Comparison of ENCODE assay signal across 22 cellular contexts in genomic region chr6:149137594-149137993, GRCh38.
DNase-seq lines count a peak whose midpoint lies in the region; ATAC-seq and TF ChIP-seq lines count a peak whose summit lies in the region.
"Had no signal": no experiment of that assay in that cellular context is flagged by ENCODE, and none has a peak within 500 bp of the region (broad histone marks: within the 10 kb centered on the region; RNA-seq: fewer than 3 reads in every experiment).

No MANE protein-coding gene starts in this region.

- POLR2A ChIA-PET in activated CD4-positive, alpha-beta memory T cell treated with anti-CD3 and anti-CD28 coated beads for 36 hours (lab: Charles Lee) = interaction anchor here (3.2 kb wide), 1 partner anchor 42 kb away, joined by 34 read pairs; no protein-coding TSS in a partner anchor

- H3K27ac ChIP-seq in left ventricle myocardium inferior (replicated peaks) = no peak overlapping the region
- H3K27ac ChIP-seq: breast epithelium, HL-60, prostate gland, RWPE1, thyroid gland, WERI-Rb-1 had no signal

- H3K27me3 ChIP-seq in left ventricle myocardium inferior (ENCODE audit: low read depth) = peaks cover 8% of the 10 kb centered on the region
- H3K27me3 ChIP-seq: BE2C, breast epithelium, thyroid gland had no signal

- peaks cover 2% of the 10 kb centered on the region for H3K9me3 Mint-ChIP-seq in activated CD4-positive, alpha-beta memory T cell treated with anti-CD3 and anti-CD28 coated beads for 36 hours
- H3K9me3 Mint-ChIP-seq: IgD-negative memory B cell had no signal

- H3K4me3 ChIP-seq in left ventricle myocardium inferior = no peak overlapping the region
- H3K4me3 ChIP-seq: breast epithelium, HAP-1, prostate gland, thyroid gland had no signal

- intact Hi-C loops in left ventricle myocardium superior (cut with micrococcal nuclease) = no loop called here
- intact Hi-C loops in left ventricle myocardium inferior (cut with micrococcal nuclease) = no loop called here
- intact Hi-C loops in activated CD4-positive, alpha-beta memory T cell treated with anti-CD3 and anti-CD28 coated beads for 36 hours (cut with micrococcal nuclease) = no loop called here
- intact Hi-C loops in sciatic nerve (cut with DNase I) = no loop called here

- H3K27me3 Mint-ChIP-seq in activated CD4-positive, alpha-beta memory T cell treated with anti-CD3 and anti-CD28 coated beads for 36 hours = no peaks in the 10 kb centered on the region

- H3K4me1 ChIP-seq in left ventricle myocardium inferior = peaks cover 4% of the 10 kb centered on the region
- H3K4me1 ChIP-seq: breast epithelium, HAP-1 had no signal

- peak overlapping the region; percentile 96 for H3K27ac Mint-ChIP-seq in activated CD4-positive, alpha-beta memory T cell treated with anti-CD3 and anti-CD28 coated beads for 36 hours
- H3K27ac Mint-ChIP-seq: IgD-negative memory B cell had no signal

- H3K4me1 Mint-ChIP-seq in activated CD4-positive, alpha-beta memory T cell treated with anti-CD3 and anti-CD28 coated beads for 36 hours (ENCODE audit: low read depth) = peaks cover 48% of the 10 kb centered on the region

- DNase-seq in left ventricle myocardium superior (no peak), left ventricle myocardium inferior (no peak), fibroblast of gingiva (ENCODE audit: low read depth) (peak; percentile 65), sciatic nerve (ENCODE audit: low spot score) (no peak), SK-N-DZ (ENCODE audit: low spot score) (no peak)
- no peak for DNase-seq in activated CD4-positive, alpha-beta memory T cell treated with anti-CD3 and anti-CD28 coated beads for 36 hours
- no peak for DNase-seq in stimulated activated CD8-positive, alpha-beta memory T cell treated with anti-CD3 and anti-CD28 coated beads, Interleukin-4, amount 100 ng/mL, for 48 hours
- DNase-seq: BE2C, GF-D8, MV-4-11, NCI-H2029, NCI-H524, SW 1271, thyroid gland, WERI-Rb-1 had no signal

- H3K4me3 Mint-ChIP-seq in activated CD4-positive, alpha-beta memory T cell treated with anti-CD3 and anti-CD28 coated beads for 36 hours = no peak overlapping the region
- H3K4me3 Mint-ChIP-seq: IgD-negative memory B cell had no signal

- peak; percentile 67 for ATAC-seq in left ventricle myocardium superior
- ATAC-seq in sciatic nerve = peak; percentile 56
- ATAC-seq in HG02938 (IDR thresholded peaks at IDR 0.05; ENCODE audit: unreplicated experiment) = no peak

- H3K9me3 ChIP-seq in left ventricle myocardium inferior (replicated peaks) = peaks cover 1% of the 10 kb centered on the region
- H3K9me3 ChIP-seq: BE2C, breast epithelium, HAP-1, prostate gland, thyroid gland had no signal

- no peaks in the 10 kb centered on the region for H3K36me3 ChIP-seq in left ventricle myocardium inferior
- H3K36me3 ChIP-seq: BE2C, breast epithelium, HAP-1, prostate gland, thyroid gland, WERI-Rb-1 had no signal

- peaks cover 12% of the 10 kb centered on the region for H3K36me3 Mint-ChIP-seq in activated CD4-positive, alpha-beta memory T cell treated with anti-CD3 and anti-CD28 coated beads for 36 hours
- H3K36me3 Mint-ChIP-seq: IgD-negative memory B cell had no signal

- CTCF ChIA-PET in activated CD4-positive, alpha-beta memory T cell treated with anti-CD3 and anti-CD28 coated beads for 36 hours (lab: Charles Lee) = interaction anchor here (3.1 kb wide), 1 partner anchor 53 kb away, joined by 10 read pairs; no protein-coding TSS in a partner anchor

- no peak for TF ChIP-seq CTCF in left ventricle myocardium inferior (IDR thresholded peaks at IDR 0.05; ENCODE audit: borderline replicate concordance)
